Comparison of ENCODE assay signal across 30 cellular contexts in the genomic region with DNA sequence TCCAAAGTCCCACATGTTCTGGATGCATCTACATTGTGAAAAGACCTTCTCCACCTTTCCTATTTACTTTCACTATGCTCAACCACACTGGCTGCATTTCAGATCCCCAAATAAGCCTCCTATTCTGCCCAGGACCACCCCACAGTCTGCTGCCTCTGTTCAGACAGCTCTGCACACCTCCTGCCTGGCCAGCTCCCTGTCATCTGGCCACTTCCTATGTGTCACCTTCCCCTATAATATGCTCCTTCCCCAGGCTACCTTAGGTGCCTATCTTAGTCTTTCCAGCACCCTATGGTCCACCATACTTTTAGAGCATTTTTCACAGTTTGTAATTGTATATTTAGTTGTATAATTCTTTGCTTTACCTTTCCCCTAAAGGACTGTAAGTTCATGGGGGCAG. TPM values are rescaled to one million over a fixed set of nuclear protein-coding genes. Genes with fewer than 3 reads are reported as not detected.
"Had no signal": no experiment of that assay in that cellular context is flagged by ENCODE, and none has a peak within 500 bp of the region (broad histone marks: within the 10 kb centered on the region; RNA-seq: fewer than 3 reads in every experiment).

No MANE protein-coding gene starts in this region.

- H3K4me1 Mint-ChIP-seq: activated naive CD4-positive, alpha-beta T cell treated with anti-CD3 and anti-CD28 coated beads, Interleukin-2, amount 10 ng/mL, durations not matched to agents 7 days and 5 days; IgD-negative memory B cell had no signal

- H3K27ac Mint-ChIP-seq: activated CD4-positive, alpha-beta memory T cell treated with anti-CD3 and anti-CD28 coated beads, Interleukin-2, amount 10 ng/mL, durations not matched to agents 7 days and 5 days; activated CD4-positive, alpha-beta T cell treated with anti-CD3 and anti-CD28 coated beads for 36 hours; activated naive CD4-positive, alpha-beta T cell treated with anti-CD3 and anti-CD28 coated beads, Interleukin-2, amount 10 ng/mL, durations not matched to agents 7 days and 5 days; activated naive CD8-positive, alpha-beta T cell; IgD-negative memory B cell had no signal

- H3K4me3 Mint-ChIP-seq: activated CD4-positive, alpha-beta memory T cell treated with anti-CD3 and anti-CD28 coated beads, Interleukin-2, amount 10 ng/mL, durations not matched to agents 7 days and 5 days; activated CD4-positive, alpha-beta T cell treated with anti-CD3 and anti-CD28 coated beads for 36 hours; activated naive CD4-positive, alpha-beta T cell treated with anti-CD3 and anti-CD28 coated beads, Interleukin-2, amount 10 ng/mL, durations not matched to agents 7 days and 5 days; activated naive CD8-positive, alpha-beta T cell; IgD-negative memory B cell had no signal

- H3K36me3 Mint-ChIP-seq: activated naive CD4-positive, alpha-beta T cell treated with anti-CD3 and anti-CD28 coated beads, Interleukin-2, amount 10 ng/mL, durations not matched to agents 7 days and 5 days had no signal

- DNase-seq: activated CD4-positive, alpha-beta memory T cell treated with anti-CD3 and anti-CD28 coated beads, Interleukin-2, amount 10 ng/mL, durations not matched to agents 7 days and 5 days; activated CD4-positive, alpha-beta T cell treated with anti-CD3 and anti-CD28 coated beads for 36 hours; activated CD4-positive, CD25-positive, alpha-beta regulatory T cell; activated CD8-positive, alpha-beta memory T cell treated with anti-CD3 and anti-CD28 coated beads, Interleukin-2, amount 50 U/mL, for 48 hours; activated effector memory CD4-positive, alpha-beta T cell treated with Interleukin-2 at 50 U/mL for 16 hours; activated naive CD4-positive, alpha-beta T cell treated with anti-CD3 and anti-CD28 coated beads, Interleukin-2, amount 10 ng/mL, durations not matched to agents 7 days and 5 days; activated T-cell treated with anti-CD3 and anti-CD28 coated beads, Interleukin-2, amount 50 U/mL, for 48 hours; adrenal gland; body of pancreas; caudate nucleus; cerebellar nuclear complex; Karpas-422; KBM-7; MM.1S; NCI-H1092; NCI-H1436 treated with DMSO at 0.1 percent for 48 hours; NCI-H1694 treated with DMSO at 0.1 percent for 48 hours; NCI-H2171; NCI-H510A; NCI-H526; NCI-H748 treated with DMSO at 0.1 percent for 48 hours; OCI-M1; Right ventricle myocardium superior; T1000; WERI-Rb-1 had no signal

- H3K9me3 Mint-ChIP-seq: activated CD4-positive, alpha-beta memory T cell treated with anti-CD3 and anti-CD28 coated beads, Interleukin-2, amount 10 ng/mL, durations not matched to agents 7 days and 5 days; activated naive CD4-positive, alpha-beta T cell treated with anti-CD3 and anti-CD28 coated beads, Interleukin-2, amount 10 ng/mL, durations not matched to agents 7 days and 5 days; IgD-negative memory B cell had no signal

- ATAC-seq: activated CD4-positive, alpha-beta T cell treated with anti-CD3 and anti-CD28 coated beads for 36 hours had no signal

- H3K27me3 Mint-ChIP-seq: activated CD4-positive, alpha-beta memory T cell treated with anti-CD3 and anti-CD28 coated beads, Interleukin-2, amount 10 ng/mL, durations not matched to agents 7 days and 5 days; activated CD4-positive, alpha-beta T cell treated with anti-CD3 and anti-CD28 coated beads for 36 hours; activated naive CD4-positive, alpha-beta T cell treated with anti-CD3 and anti-CD28 coated beads, Interleukin-2, amount 10 ng/mL, durations not matched to agents 7 days and 5 days; activated naive CD8-positive, alpha-beta T cell; IgD-negative memory B cell had no signal

RNA-seq across cellular contexts. Expression of gene IFNG, which starts 50.5 kb away (rescaled TPM):
- total RNA-seq: astrocyte, body of pancreas, breast epithelium, Right ventricle myocardium superior, SJCRH30 had no signal
